8 cellular contexts compared by ENCODE assay signal in genomic region chr12:122752464-122753212, GRCh38.
DNase-seq lines count a peak whose midpoint lies in the region; ATAC-seq and FAIRE-seq lines count a peak whose summit lies in the region.

Gene DENR (plus strand): TSS chr12:122752824. CDS start chr12:122753702, 878 bp downstream.

- DNase-seq in AML-193 (lab: John Stamatoyannopoulos, UW) (peak; percentile 92 to 94), NCI-H446 (lab: John Stamatoyannopoulos, UW) (peak; percentile 92 to 99), cerebellar cortex (ENCODE audit: low spot score) (peak; percentile 97)
- DNase-seq in stimulated activated CD4-positive, alpha-beta T cell treated with anti-CD3 and anti-CD28 coated beads, Interleukin-12 subunit alpha, Interleukin-12 subunit beta, amount 100 ng/mL, for 4 hours = peak; percentile 99

- FAIRE-seq in islet of Langerhans (lab: Jason Lieb, UNC) = peak; percentile 36

- peak; percentile 98 for ATAC-seq in GM19035 (IDR thresholded peaks at IDR 0.05; ENCODE audit: unreplicated experiment)
- ATAC-seq in HG03354 (IDR thresholded peaks at IDR 0.05; ENCODE audit: poor library complexity, severe bottlenecking, unreplicated experiment) = peak; percentile 93
- ATAC-seq in activated CD4-positive, CD25-positive, alpha-beta regulatory T cell treated with anti-CD3 and anti-CD28 coated beads, Interleukin-2, amount 50 U/mL, for 24 hours = peak; percentile 97 to 98

Comparison
In these comparisons a context has a peak if more than half of its experiments do, and no peak if none do; other contexts are left out.
1. Peak in every context shown above with its lines: DNase-seq and ATAC-seq.